In the genomic region with DNA sequence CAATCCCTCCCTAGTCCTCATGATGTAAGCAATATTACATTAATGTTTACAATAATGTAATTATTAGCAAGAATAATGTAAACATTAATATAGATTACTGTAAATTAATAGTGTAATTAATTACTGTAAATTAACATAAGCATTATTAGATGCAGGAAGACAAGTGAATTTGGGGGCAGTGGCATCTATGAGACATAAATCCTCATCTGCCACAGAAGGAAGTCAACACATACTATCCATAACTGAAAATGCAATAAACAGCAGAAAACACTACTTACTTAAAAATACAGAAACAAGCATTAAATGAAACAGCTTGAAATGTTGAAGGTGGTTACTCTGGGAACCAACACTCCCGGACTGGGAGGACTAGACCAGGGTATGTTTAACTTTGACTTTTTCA, we compare ENCODE assay signal across 8 cellular contexts. TPM values are rescaled to one million over a fixed set of nuclear protein-coding genes. Genes with fewer than 3 reads are reported as not detected.
DNase-seq lines count a peak whose midpoint lies in the region; ATAC-seq and TF ChIP-seq lines count a peak whose summit lies in the region.

No MANE protein-coding gene starts in this region.

- H4K20me1 ChIP-seq in hepatocyte (ENCODE audit: insufficient read depth, poor library complexity, severe bottlenecking) = no peaks in the 10 kb centered on the region

- H3K36me3 Mint-ChIP-seq in stimulated activated effector memory CD8-positive, alpha-beta T cell treated with anti-CD3 and anti-CD28 coated beads, Interleukin-12 subunit alpha, Interleukin-12 subunit beta, amount 100 ng/mL, for 72 hours = peaks cover 16% of the 10 kb centered on the region

- H3K27ac Mint-ChIP-seq in stimulated activated effector memory CD8-positive, alpha-beta T cell treated with anti-CD3 and anti-CD28 coated beads, Interleukin-12 subunit alpha, Interleukin-12 subunit beta, amount 100 ng/mL, for 72 hours = peak overlapping the region; percentile 96

- H3K4me2 ChIP-seq in hepatocyte = peak overlapping the region; percentile 84

- H3K9me3 ChIP-seq in hepatocyte (ENCODE audit: low read depth) = no peaks in the 10 kb centered on the region

- H2AFZ ChIP-seq in hepatocyte = peak overlapping the region; percentile 98

- peak overlapping the region; percentile 86 for H3K4me3 ChIP-seq in WI38 (ENCODE audit: low read depth, low read length)
- peak overlapping the region; percentile 88 for H3K4me3 ChIP-seq in hepatocyte

- peak overlapping the region; percentile 98 for H3K27ac ChIP-seq in hepatocyte

- 7% methylated on average over 1 of the region's 1 CpG for WGBS in hepatocyte (ENCODE audit: low lambda C conversion rate, missing lambda C conversion rate)

- H3K4me3 Mint-ChIP-seq in stimulated activated effector memory CD8-positive, alpha-beta T cell treated with anti-CD3 and anti-CD28 coated beads, Interleukin-12 subunit alpha, Interleukin-12 subunit beta, amount 100 ng/mL, for 72 hours = peak overlapping the region; percentile 89

- peaks cover 11% of the 10 kb centered on the region for H3K4me1 ChIP-seq in hepatocyte (ENCODE audit: insufficient read depth)

- no peaks in the 10 kb centered on the region for H3K27me3 ChIP-seq in hepatocyte

- H3K9me2 ChIP-seq in hepatocyte (replicated peaks; ENCODE audit: insufficient read depth) = no peaks in the 10 kb centered on the region

- no peak for TF ChIP-seq CTCF in WI38 (IDR thresholded peaks at IDR 0.05; ENCODE audit: low read depth, low read length)
- TF ChIP-seq CTCF in hepatocyte (IDR thresholded peaks at IDR 0.05; ENCODE audit: poor library complexity) = no peak

- peaks cover 23% of the 10 kb centered on the region for H3K79me2 ChIP-seq in hepatocyte

- H3K36me3 ChIP-seq in hepatocyte (replicated peaks; ENCODE audit: insufficient read depth, low read depth) = no peaks in the 10 kb centered on the region

- peaks cover 24% of the 10 kb centered on the region for H3K4me1 Mint-ChIP-seq in stimulated activated effector memory CD8-positive, alpha-beta T cell treated with anti-CD3 and anti-CD28 coated beads, Interleukin-12 subunit alpha, Interleukin-12 subunit beta, amount 100 ng/mL, for 72 hours

- ATAC-seq in stimulated activated effector memory CD8-positive, alpha-beta T cell treated with anti-CD3 and anti-CD28 coated beads, Interleukin-12 subunit alpha, Interleukin-12 subunit beta, amount 100 ng/mL, for 72 hours = no peak
- ATAC-seq in HG02678 (IDR thresholded peaks at IDR 0.05; ENCODE audit: unreplicated experiment) = no peak

- DNase-seq in DMS153 treated with DMSO at 0.1 percent for 48 hours (lab: John Stamatoyannopoulos, UW; ENCODE audit: unreplicated experiment) (peak; percentile 18), DMS153 (lab: John Stamatoyannopoulos, UW) (no peak), hepatocyte (ENCODE audit: low spot score) (no peak), SW480 (ENCODE audit: low spot score) (no peak)
- DNase-seq in stimulated activated effector memory CD8-positive, alpha-beta T cell treated with anti-CD3 and anti-CD28 coated beads, Interleukin-12 subunit alpha, Interleukin-12 subunit beta, amount 100 ng/mL, for 72 hours (ENCODE audit: low spot score in 2 of 2) = no peak
- no peak for DNase-seq in activated CD4-positive, CD25-positive, alpha-beta regulatory T cell (lab: John Stamatoyannopoulos, UW)

- H3K9me3 Mint-ChIP-seq in stimulated activated effector memory CD8-positive, alpha-beta T cell treated with anti-CD3 and anti-CD28 coated beads, Interleukin-12 subunit alpha, Interleukin-12 subunit beta, amount 100 ng/mL, for 72 hours = no peaks in the 10 kb centered on the region

RNA-seq across cellular contexts. Expression of a gene that starts 0.7 kb away (rescaled TPM):
- 44.4 and 47.8 TPM in 2 replicates for total RNA-seq in hepatocyte
- polyA plus RNA-seq in hepatocyte = 31.8 and 37.3 TPM in 2 replicates

RNA-seq across cellular contexts. Expression of a gene that starts 17.1 kb away (rescaled TPM):
- 2.0 and 2.8 TPM in 2 replicates for total RNA-seq in hepatocyte
- polyA plus RNA-seq in hepatocyte = 1.8 and 3.3 TPM in 2 replicates

RNA-seq across cellular contexts. Expression of a gene that starts 52.5 kb away (rescaled TPM):
- total RNA-seq in hepatocyte = not detected in 2 replicates
- polyA plus RNA-seq in hepatocyte = not detected in 2 replicates
